ENCODE assay signal across 1 cellular context in the genomic region with DNA sequence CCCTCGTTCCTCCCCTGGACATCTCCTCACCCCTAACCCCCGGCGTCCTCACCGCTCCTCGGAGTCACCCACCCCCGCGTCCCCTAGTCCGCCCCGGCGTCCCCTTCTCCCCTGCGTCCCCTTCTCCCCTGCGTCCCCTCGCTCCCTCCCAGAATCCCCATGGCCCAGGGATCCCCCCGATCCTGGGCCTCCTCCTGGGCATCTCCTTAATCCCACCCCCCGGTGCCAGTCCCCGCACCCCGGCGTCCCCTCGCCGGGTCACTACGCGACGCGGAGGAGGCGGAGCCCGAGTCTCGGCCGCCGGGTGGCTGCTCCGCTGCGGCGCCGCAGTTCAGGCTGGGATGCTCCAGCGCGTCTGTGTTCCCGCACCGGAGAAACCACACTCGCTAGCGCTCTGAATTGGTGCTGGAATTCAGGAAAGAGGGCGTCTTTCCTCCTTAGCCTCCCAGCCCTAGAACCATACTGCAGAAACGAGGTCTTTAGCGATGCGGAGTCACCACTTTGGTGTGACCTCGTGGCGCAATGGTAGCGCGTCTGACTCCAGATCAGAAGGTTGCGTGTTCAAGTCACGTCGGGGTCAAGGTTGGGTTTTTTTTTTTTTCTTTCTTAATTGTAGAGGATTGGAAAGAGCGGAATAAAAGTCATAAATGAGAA.
TF ChIP-seq lines count a peak whose summit lies in the region.

No MANE protein-coding gene starts in this region.

TF ChIP-seq in H1, 55 proteins besides CTCF, POLR2A, EP300 and RAD21 (continued from another document):
- TF ChIP-seq KDM5A (IDR thresholded peaks at IDR 0.05; ENCODE audit: low read length) (no peak), CHD1 (IDR thresholded peaks at IDR 0.05; ENCODE audit: low read depth, low read length) (no peak), SIX5 (IDR thresholded peaks at IDR 0.05; ENCODE audit: low read depth, low read length) (no peak), KDM1A (IDR thresholded peaks at IDR 0.05; ENCODE audit: borderline replicate concordance, low read length) (0 out of 2 replicates have a peak, but pooled peaks have one; percentile 7), TEAD4 (IDR thresholded peaks at IDR 0.05; ENCODE audit: low read depth, low read length) (peak; percentile 94), SP4 (IDR thresholded peaks at IDR 0.05; ENCODE audit: low read length) (no peak), GABPA (IDR thresholded peaks at IDR 0.05; ENCODE audit: borderline replicate concordance, insufficient read depth, low read length) (no peak; the same call in 1 of the 2 replicates), SIRT6 (IDR thresholded peaks at IDR 0.05; ENCODE audit: low read length) (no peak), CBX8 (IDR thresholded peaks at IDR 0.05; ENCODE audit: borderline replicate concordance, low read depth, low read length) (no peak), GTF2F1 (IDR thresholded peaks at IDR 0.05; ENCODE audit: borderline replicate concordance, low read depth, low read length) (no peak), SUZ12 (IDR thresholded peaks at IDR 0.05; ENCODE audit: low read length) (no peak), JUND (IDR thresholded peaks at IDR 0.05; ENCODE audit: low read length) (no peak), ZNF274 (IDR thresholded peaks at IDR 0.05; ENCODE audit: borderline replicate concordance, extremely low read depth, low read length) (no peak), YY1 (IDR thresholded peaks at IDR 0.05; ENCODE audit: low read depth, low read length) (0 out of 2 replicates have a peak, but pooled peaks have one; percentile 25), NANOG (IDR thresholded peaks at IDR 0.05; ENCODE audit: insufficient read depth, low read depth, low read length, poor library complexity, severe bottlenecking) (no peak), NRF1 (IDR thresholded peaks at IDR 0.05; ENCODE audit: low read depth, low read length) (peak; percentile 39; the same call in 1 of the 2 replicates), EZH2 (IDR thresholded peaks at IDR 0.05; ENCODE audit: low read depth, low read length, severe bottlenecking) (no peak), KDM4A (IDR thresholded peaks at IDR 0.05; ENCODE audit: low read depth, low read length, severe bottlenecking) (no peak), CHD2 (IDR thresholded peaks at IDR 0.05; ENCODE audit: low read length) (0 out of 2 replicates have a peak, but pooled peaks have one; percentile 35), SIN3A (conservative IDR thresholded peaks at IDR 0.05 in 1 of 2, IDR thresholded peaks at IDR 0.05 in 1 of 2; ENCODE audit: low read depth in 1 of 2, low read length in 2 of 2) (no peak; a peak in 2 of 4 replicates), MAFK (IDR thresholded peaks at IDR 0.05; ENCODE audit: low read depth, low read length) (peak; percentile 89; the same call in 1 of the 2 replicates), TAF1 (IDR thresholded peaks at IDR 0.05; ENCODE audit: low read depth, low read length) (0 out of 2 replicates have a peak, but pooled peaks have one; percentile 42), RNF2 (IDR thresholded peaks at IDR 0.05; ENCODE audit: borderline replicate concordance, low read depth, low read length, missing control alignments, poor library complexity, severe bottlenecking) (no peak), BACH1 (IDR thresholded peaks at IDR 0.05; ENCODE audit: low read length) (peak; percentile 64; the same call in 1 of the 2 replicates), TBP (IDR thresholded peaks at IDR 0.05; ENCODE audit: low read depth, low read length) (peak; percentile 100), ASH2L (IDR thresholded peaks at IDR 0.05; ENCODE audit: low read length) (peak; percentile 100), HDAC6 (IDR thresholded peaks at IDR 0.05; ENCODE audit: low read depth, low read length) (peak; percentile 86), POU5F1 (IDR thresholded peaks at IDR 0.05; ENCODE audit: low read depth, low read length) (no peak), RBBP5 (IDR thresholded peaks at IDR 0.05; ENCODE audit: borderline replicate concordance, low read depth, low read length) (peak; percentile 99), SP1 (IDR thresholded peaks at IDR 0.05; ENCODE audit: low read depth, low read length) (no peak), RFX5 (IDR thresholded peaks at IDR 0.05; ENCODE audit: borderline replicate concordance, low read depth, low read length) (no peak), CREB1 (IDR thresholded peaks at IDR 0.05) (peak; percentile 54), CBX5 (IDR thresholded peaks at IDR 0.05; ENCODE audit: low read depth, low read length) (no peak), SP2 (IDR thresholded peaks at IDR 0.05; ENCODE audit: low read length) (no peak), RXRA (IDR thresholded peaks at IDR 0.05; ENCODE audit: insufficient read depth, low read depth, low read length) (no peak), SRF (IDR thresholded peaks at IDR 0.05; ENCODE audit: low read depth, low read length) (no peak), CTBP2 (IDR thresholded peaks at IDR 0.05; ENCODE audit: borderline replicate concordance, insufficient read depth, insufficient read length, low read length) (no peak), CEBPB (IDR thresholded peaks at IDR 0.05; ENCODE audit: low read depth, low read length) (peak; percentile 76), POLR2AphosphoS5 (IDR thresholded peaks at IDR 0.05; ENCODE audit: low read depth, low read length) (no peak), EGR1 (IDR thresholded peaks at IDR 0.05; ENCODE audit: borderline replicate concordance, low read depth, low read length) (peak; percentile 31; the same call in 1 of the 2 replicates), FOSL1 (IDR thresholded peaks at IDR 0.05; ENCODE audit: insufficient read depth, low read depth, low read length) (no peak), SAP30 (IDR thresholded peaks at IDR 0.05; ENCODE audit: insufficient read depth, insufficient replicate concordance, low read length) (no peak), JUN (IDR thresholded peaks at IDR 0.05; ENCODE audit: low read depth, low read length) (no peak), PHF8 (conservative IDR thresholded peaks at IDR 0.05; ENCODE audit: low read depth, low read length) (no peak; the same call in 1 of the 2 replicates), BCL11A (IDR thresholded peaks at IDR 0.05; ENCODE audit: low read depth in 2 of 2, low read length in 2 of 2) (no peak), TCF12 (IDR thresholded peaks at IDR 0.05; ENCODE audit: low read depth, low read length) (0 out of 2 replicates have a peak, but pooled peaks have one; percentile 18), TAF7 (optimal IDR thresholded peaks at IDR 0.05; ENCODE audit: borderline replicate concordance, low read depth, low read length) (peak; percentile 78)
- TF ChIP-seq, protein P1, sequence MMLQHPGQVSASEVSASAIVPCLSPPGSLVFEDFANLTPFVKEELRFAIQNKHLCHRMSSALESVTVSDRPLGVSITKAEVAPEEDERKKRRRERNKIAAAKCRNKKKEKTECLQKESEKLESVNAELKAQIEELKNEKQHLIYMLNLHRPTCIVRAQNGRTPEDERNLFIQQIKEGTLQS (IDR thresholded peaks at IDR 0.05; ENCODE audit: insufficient read depth, low read depth, low read length) = no peak
- TF ChIP-seq, protein P2, sequence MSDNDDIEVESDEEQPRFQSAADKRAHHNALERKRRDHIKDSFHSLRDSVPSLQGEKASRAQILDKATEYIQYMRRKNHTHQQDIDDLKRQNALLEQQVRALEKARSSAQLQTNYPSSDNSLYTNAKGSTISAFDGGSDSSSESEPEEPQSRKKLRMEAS (IDR thresholded peaks at IDR 0.05) = peak; percentile 85
- TF ChIP-seq, protein P3, sequence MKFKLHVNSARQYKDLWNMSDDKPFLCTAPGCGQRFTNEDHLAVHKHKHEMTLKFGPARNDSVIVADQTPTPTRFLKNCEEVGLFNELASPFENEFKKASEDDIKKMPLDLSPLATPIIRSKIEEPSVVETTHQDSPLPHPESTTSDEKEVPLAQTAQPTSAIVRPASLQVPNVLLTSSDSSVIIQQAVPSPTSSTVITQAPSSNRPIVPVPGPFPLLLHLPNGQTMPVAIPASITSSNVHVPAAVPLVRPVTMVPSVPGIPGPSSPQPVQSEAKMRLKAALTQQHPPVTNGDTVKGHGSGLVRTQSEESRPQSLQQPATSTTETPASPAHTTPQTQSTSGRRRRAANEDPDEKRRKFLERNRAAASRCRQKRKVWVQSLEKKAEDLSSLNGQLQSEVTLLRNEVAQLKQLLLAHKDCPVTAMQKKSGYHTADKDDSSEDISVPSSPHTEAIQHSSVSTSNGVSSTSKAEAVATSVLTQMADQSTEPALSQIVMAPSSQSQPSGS (IDR thresholded peaks at IDR 0.05; ENCODE audit: low read length) = no peak
- TF ChIP-seq, protein P4, sequence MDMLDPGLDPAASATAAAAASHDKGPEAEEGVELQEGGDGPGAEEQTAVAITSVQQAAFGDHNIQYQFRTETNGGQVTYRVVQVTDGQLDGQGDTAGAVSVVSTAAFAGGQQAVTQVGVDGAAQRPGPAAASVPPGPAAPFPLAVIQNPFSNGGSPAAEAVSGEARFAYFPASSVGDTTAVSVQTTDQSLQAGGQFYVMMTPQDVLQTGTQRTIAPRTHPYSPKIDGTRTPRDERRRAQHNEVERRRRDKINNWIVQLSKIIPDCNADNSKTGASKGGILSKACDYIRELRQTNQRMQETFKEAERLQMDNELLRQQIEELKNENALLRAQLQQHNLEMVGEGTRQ (IDR thresholded peaks at IDR 0.05; ENCODE audit: low read length) = no peak
- TF ChIP-seq, protein P5, sequence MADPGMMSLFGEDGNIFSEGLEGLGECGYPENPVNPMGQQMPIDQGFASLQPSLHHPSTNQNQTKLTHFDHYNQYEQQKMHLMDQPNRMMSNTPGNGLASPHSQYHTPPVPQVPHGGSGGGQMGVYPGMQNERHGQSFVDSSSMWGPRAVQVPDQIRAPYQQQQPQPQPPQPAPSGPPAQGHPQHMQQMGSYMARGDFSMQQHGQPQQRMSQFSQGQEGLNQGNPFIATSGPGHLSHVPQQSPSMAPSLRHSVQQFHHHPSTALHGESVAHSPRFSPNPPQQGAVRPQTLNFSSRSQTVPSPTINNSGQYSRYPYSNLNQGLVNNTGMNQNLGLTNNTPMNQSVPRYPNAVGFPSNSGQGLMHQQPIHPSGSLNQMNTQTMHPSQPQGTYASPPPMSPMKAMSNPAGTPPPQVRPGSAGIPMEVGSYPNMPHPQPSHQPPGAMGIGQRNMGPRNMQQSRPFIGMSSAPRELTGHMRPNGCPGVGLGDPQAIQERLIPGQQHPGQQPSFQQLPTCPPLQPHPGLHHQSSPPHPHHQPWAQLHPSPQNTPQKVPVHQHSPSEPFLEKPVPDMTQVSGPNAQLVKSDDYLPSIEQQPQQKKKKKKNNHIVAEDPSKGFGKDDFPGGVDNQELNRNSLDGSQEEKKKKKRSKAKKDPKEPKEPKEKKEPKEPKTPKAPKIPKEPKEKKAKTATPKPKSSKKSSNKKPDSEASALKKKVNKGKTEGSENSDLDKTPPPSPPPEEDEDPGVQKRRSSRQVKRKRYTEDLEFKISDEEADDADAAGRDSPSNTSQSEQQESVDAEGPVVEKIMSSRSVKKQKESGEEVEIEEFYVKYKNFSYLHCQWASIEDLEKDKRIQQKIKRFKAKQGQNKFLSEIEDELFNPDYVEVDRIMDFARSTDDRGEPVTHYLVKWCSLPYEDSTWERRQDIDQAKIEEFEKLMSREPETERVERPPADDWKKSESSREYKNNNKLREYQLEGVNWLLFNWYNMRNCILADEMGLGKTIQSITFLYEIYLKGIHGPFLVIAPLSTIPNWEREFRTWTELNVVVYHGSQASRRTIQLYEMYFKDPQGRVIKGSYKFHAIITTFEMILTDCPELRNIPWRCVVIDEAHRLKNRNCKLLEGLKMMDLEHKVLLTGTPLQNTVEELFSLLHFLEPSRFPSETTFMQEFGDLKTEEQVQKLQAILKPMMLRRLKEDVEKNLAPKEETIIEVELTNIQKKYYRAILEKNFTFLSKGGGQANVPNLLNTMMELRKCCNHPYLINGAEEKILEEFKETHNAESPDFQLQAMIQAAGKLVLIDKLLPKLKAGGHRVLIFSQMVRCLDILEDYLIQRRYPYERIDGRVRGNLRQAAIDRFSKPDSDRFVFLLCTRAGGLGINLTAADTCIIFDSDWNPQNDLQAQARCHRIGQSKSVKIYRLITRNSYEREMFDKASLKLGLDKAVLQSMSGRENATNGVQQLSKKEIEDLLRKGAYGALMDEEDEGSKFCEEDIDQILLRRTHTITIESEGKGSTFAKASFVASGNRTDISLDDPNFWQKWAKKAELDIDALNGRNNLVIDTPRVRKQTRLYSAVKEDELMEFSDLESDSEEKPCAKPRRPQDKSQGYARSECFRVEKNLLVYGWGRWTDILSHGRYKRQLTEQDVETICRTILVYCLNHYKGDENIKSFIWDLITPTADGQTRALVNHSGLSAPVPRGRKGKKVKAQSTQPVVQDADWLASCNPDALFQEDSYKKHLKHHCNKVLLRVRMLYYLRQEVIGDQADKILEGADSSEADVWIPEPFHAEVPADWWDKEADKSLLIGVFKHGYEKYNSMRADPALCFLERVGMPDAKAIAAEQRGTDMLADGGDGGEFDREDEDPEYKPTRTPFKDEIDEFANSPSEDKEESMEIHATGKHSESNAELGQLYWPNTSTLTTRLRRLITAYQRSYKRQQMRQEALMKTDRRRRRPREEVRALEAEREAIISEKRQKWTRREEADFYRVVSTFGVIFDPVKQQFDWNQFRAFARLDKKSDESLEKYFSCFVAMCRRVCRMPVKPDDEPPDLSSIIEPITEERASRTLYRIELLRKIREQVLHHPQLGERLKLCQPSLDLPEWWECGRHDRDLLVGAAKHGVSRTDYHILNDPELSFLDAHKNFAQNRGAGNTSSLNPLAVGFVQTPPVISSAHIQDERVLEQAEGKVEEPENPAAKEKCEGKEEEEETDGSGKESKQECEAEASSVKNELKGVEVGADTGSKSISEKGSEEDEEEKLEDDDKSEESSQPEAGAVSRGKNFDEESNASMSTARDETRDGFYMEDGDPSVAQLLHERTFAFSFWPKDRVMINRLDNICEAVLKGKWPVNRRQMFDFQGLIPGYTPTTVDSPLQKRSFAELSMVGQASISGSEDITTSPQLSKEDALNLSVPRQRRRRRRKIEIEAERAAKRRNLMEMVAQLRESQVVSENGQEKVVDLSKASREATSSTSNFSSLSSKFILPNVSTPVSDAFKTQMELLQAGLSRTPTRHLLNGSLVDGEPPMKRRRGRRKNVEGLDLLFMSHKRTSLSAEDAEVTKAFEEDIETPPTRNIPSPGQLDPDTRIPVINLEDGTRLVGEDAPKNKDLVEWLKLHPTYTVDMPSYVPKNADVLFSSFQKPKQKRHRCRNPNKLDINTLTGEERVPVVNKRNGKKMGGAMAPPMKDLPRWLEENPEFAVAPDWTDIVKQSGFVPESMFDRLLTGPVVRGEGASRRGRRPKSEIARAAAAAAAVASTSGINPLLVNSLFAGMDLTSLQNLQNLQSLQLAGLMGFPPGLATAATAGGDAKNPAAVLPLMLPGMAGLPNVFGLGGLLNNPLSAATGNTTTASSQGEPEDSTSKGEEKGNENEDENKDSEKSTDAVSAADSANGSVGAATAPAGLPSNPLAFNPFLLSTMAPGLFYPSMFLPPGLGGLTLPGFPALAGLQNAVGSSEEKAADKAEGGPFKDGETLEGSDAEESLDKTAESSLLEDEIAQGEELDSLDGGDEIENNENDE (IDR thresholded peaks at IDR 0.05; ENCODE audit: insufficient replicate concordance, low read length) = no peak
- TF ChIP-seq, protein P6, sequence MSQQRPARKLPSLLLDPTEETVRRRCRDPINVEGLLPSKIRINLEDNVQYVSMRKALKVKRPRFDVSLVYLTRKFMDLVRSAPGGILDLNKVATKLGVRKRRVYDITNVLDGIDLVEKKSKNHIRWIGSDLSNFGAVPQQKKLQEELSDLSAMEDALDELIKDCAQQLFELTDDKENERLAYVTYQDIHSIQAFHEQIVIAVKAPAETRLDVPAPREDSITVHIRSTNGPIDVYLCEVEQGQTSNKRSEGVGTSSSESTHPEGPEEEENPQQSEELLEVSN (IDR thresholded peaks at IDR 0.05) = no peak
